ENCODE assay signal across 9 cellular contexts in genomic region chr12:127108360-127109215, GRCh38.
DNase-seq lines count a peak whose midpoint lies in the region; ATAC-seq and TF ChIP-seq lines count a peak whose summit lies in the region.
"Had no signal": no experiment of that assay in that cellular context is flagged by ENCODE, and none has a peak within 500 bp of the region (broad histone marks: within the 10 kb centered on the region; RNA-seq: fewer than 3 reads in every experiment).

No MANE protein-coding gene starts in this region.

- TF ChIP-seq POLR2A in GM18505 (IDR thresholded peaks at IDR 0.05; ENCODE audit: borderline replicate concordance, extremely low read depth, insufficient read depth, insufficient read length) (no peak), vagina (IDR thresholded peaks at IDR 0.05) (no peak)

- peak; percentile 24 for DNase-seq in AG09309 (ENCODE audit: low read depth)
- peak; percentile 56 for DNase-seq in NCI-H774 (lab: John Stamatoyannopoulos, UW)
- DNase-seq in activated T-cell treated with anti-CD3 and anti-CD28 coated beads for 48 hours (ENCODE audit: low read depth): peak; percentile 30
- peak; percentile 74 for DNase-seq in fibroblast of mammary gland (ENCODE audit: low read depth)
- DNase-seq in non-pigmented ciliary epithelial cell (ENCODE audit: low read depth): peak; percentile 18
- no peak for DNase-seq in vagina (ENCODE audit: extremely low spot score in 2 of 2)

- H3K4me1 ChIP-seq in vagina: no peaks in the 10 kb centered on the region

- H3K36me3 ChIP-seq in vagina: no peaks in the 10 kb centered on the region

- intact Hi-C loops in vagina (cut with DNase I): no loop called here

- ATAC-seq in GM18505 (IDR thresholded peaks at IDR 0.05; ENCODE audit: unreplicated experiment) (peak; percentile 82), HG03064 (IDR thresholded peaks at IDR 0.05; ENCODE audit: low read depth, unreplicated experiment) (peak; percentile 85)

- H3K9me3 ChIP-seq in vagina: no peaks in the 10 kb centered on the region

- TF ChIP-seq CTCF in AG09309 (IDR thresholded peaks at IDR 0.05; ENCODE audit: control insufficient read depth, insufficient read depth, low read depth, low read length, missing control alignments) (peak; percentile 81), fibroblast of mammary gland (conservative IDR thresholded peaks at IDR 0.05; ENCODE audit: control insufficient read depth, insufficient read depth, low read depth, low read length) (peak; percentile 83), vagina (IDR thresholded peaks at IDR 0.05) (peak; percentile 45 to 61 (median 49))

- no peaks in the 10 kb centered on the region for H3K27me3 ChIP-seq in vagina

- H3K27ac ChIP-seq in vagina: no peak overlapping the region
- H3K27ac ChIP-seq: skin epidermis had no signal

- H3K4me3 ChIP-seq in AG09309 (ENCODE audit: control insufficient read depth, low read depth, low read length): no peak overlapping the region
- H3K4me3 ChIP-seq in fibroblast of mammary gland (ENCODE audit: control insufficient read depth, low read depth, low read length): no peak overlapping the region
- H3K4me3 ChIP-seq in vagina: no peak overlapping the region
- H3K4me3 ChIP-seq: skin epidermis had no signal

Comparison
In these comparisons a context has a peak if more than half of its experiments do, and no peak if none do; other contexts are left out.
1. DNase-seq: peak in AG09309 (single experiment), NCI-H774 (single experiment), activated T-cell treated with anti-CD3 and anti-CD28 coated beads for 48 hours (single experiment), fibroblast of mammary gland (single experiment) and non-pigmented ciliary epithelial cell (single experiment); none in vagina (0 of 2).
2. Peak in every context shown above with its lines, with median percentiles within 50 percentile points of each other: CTCF ChIP-seq.